ENCODE assay signal across 24 cellular contexts in the genomic region with DNA sequence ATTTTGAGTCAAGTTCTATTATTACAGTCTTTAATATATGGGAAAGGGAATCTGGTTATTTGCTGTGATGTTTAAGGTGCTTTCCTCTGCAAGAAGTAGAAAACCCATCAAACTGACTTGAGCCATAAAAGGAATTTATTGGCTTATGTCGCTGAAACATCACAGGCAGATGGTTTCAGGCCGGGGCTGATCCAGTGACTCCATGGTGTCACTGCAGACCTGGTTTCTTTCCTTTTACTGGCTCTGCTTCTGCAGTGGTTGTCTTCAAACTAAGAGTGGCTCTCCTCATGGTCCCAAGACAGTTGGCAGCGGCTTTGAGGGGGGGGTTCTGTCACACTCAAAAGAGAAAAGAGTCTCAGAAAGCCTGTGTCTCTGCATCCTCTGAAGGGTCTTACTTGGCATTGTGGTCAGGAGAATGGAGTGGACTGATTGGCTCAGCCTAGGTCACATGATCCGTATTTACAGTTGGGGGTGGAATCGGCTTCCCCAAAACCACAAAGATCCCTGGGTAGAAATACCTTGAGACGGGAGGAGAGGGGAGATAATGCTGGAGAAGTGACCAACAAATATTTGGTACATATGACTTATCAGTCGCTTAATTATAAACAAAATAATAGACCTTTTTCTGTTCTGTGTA.
A peak's percentile ranks its signal among the peaks of the same experiment; 100 is the strongest.
DNase-seq lines count a peak whose midpoint lies in the region; ATAC-seq and TF ChIP-seq lines count a peak whose summit lies in the region.
"Had no signal": no experiment of that assay in that cellular context is flagged by ENCODE, and none has a peak within 500 bp of the region (broad histone marks: within the 10 kb centered on the region; RNA-seq: fewer than 3 reads in every experiment).

No MANE protein-coding gene starts in this region.

- no peak overlapping the region for H3K4me3 Mint-ChIP-seq in brain
- no peak overlapping the region for H3K4me3 Mint-ChIP-seq in activated CD4-positive, alpha-beta T cell treated with anti-CD3 and anti-CD28 coated beads for 36 hours
- H3K4me3 Mint-ChIP-seq: CD14-positive monocyte had no signal

- H3K4me3 ChIP-seq in HEK293 (ENCODE audit: low read depth, low read length) (no peak overlapping the region), muscle layer of colon (ENCODE audit: low read depth in 1 of 2, low read length in 2 of 2) (no peak overlapping the region), sigmoid colon (no peak overlapping the region)
- H3K4me3 ChIP-seq: HAP-1 had no signal

- peaks cover 77% of the 10 kb centered on the region for H3K4me1 Mint-ChIP-seq in brain
- H3K4me1 Mint-ChIP-seq in activated CD4-positive, alpha-beta T cell treated with anti-CD3 and anti-CD28 coated beads for 36 hours, result peaks cover 19% of the 10 kb centered on the region

- H3K36me3 ChIP-seq in HEK293 (ENCODE audit: control insufficient read depth in 2 of 2, insufficient read depth in 1 of 2, low read length in 2 of 2) (peaks cover 0 to 30% of the 10 kb centered on the region in 2 experiments; a peak in 1 of 3 replicates), muscle layer of colon (ENCODE audit: insufficient read depth, low read length) (peaks cover 15% of the 10 kb centered on the region), sigmoid colon (peaks cover 0 to 12% (median 3%) of the 10 kb centered on the region in 4 donors)

- H3K9me3 ChIP-seq in HEK293 (ENCODE audit: control insufficient read depth, insufficient read depth, low read depth, low read length), result no peaks in the 10 kb centered on the region
- no peaks in the 10 kb centered on the region for H3K9me3 ChIP-seq in muscle layer of colon (ENCODE audit: low read length)
- H3K9me3 ChIP-seq in sigmoid colon, result no peaks in the 10 kb centered on the region
- H3K9me3 ChIP-seq: Caco-2, HAP-1 had no signal

- no peak for DNase-seq in sigmoid colon
- no peak for DNase-seq in effector CD8-positive, alpha-beta T cell (lab: John Stamatoyannopoulos, UW)
- DNase-seq in dedifferentiated amniotic fluid mesenchymal stem cell (ENCODE audit: extremely low spot score), result no peak
- no peak for DNase-seq in glomerular visceral epithelial cell (ENCODE audit: extremely low spot score)
- DNase-seq in activated CD4-positive, alpha-beta T cell treated with anti-CD3 and anti-CD28 coated beads for 36 hours, result no peak
- DNase-seq: AML-193; Caco-2; DMS153; EL; KBM-7; MV-4-11; NCI-H1417 treated with DMSO at 0.1 percent for 48 hours; NCI-H1930; NCI-H2171; NCI-H446; NCI-H69; NK-92 treated with Interleukin-12 subunit alpha and Interleukin-12 subunit beta, amount 100 ng/mL, for 24 hours; RPMI8226; SIG-M5 had no signal

- no peak for TF ChIP-seq EP300 in sigmoid colon (IDR thresholded peaks at IDR 0.05)

- H3K27ac ChIP-seq in HEK293 (ENCODE audit: extremely low read depth, low read depth, low read length) (peak overlapping the region; percentile 79; the same call in 1 of the 2 replicates), muscle layer of colon (ENCODE audit: low read depth, low read length) (peak overlapping the region; percentile 27), sigmoid colon (peak overlapping the region; percentile 48 to 86 (median 80))

- H3K27me3 Mint-ChIP-seq in brain, result no peaks in the 10 kb centered on the region
- H3K27me3 Mint-ChIP-seq in activated CD4-positive, alpha-beta T cell treated with anti-CD3 and anti-CD28 coated beads for 36 hours, result peaks cover 26% of the 10 kb centered on the region

- ATAC-seq in activated CD4-positive, alpha-beta T cell treated with anti-CD3 and anti-CD28 coated beads for 36 hours, result no peak

- no peaks in the 10 kb centered on the region for H3K9me3 Mint-ChIP-seq in brain
- peaks cover 5% of the 10 kb centered on the region for H3K9me3 Mint-ChIP-seq in activated CD4-positive, alpha-beta T cell treated with anti-CD3 and anti-CD28 coated beads for 36 hours (ENCODE audit: low read depth)

- H3K27ac Mint-ChIP-seq in brain, result peak overlapping the region in 3 of 5 experiments; percentile 72 to 93 (median 92)
- no peak overlapping the region for H3K27ac Mint-ChIP-seq in activated CD4-positive, alpha-beta T cell treated with anti-CD3 and anti-CD28 coated beads for 36 hours

- intact Hi-C loops in sigmoid colon (cut with DNase I), result loop anchor here (5.0 kb wide), 1 partner anchor 87 kb away; no protein-coding TSS in a partner anchor
- intact Hi-C loops in activated CD4-positive, alpha-beta T cell treated with anti-CD3 and anti-CD28 coated beads for 36 hours (cut with DNase I, micrococcal nuclease), result no loop called here

- CTCF ChIA-PET in HEK293 (lab: Yijun Ruan, JAX), result no interaction called here
- CTCF ChIA-PET in activated CD4-positive, alpha-beta T cell treated with anti-CD3 and anti-CD28 coated beads for 36 hours (lab: Charles Lee), result no interaction called here

- POLR2A ChIA-PET in HEK293 (lab: Yijun Ruan, JAX), result no interaction called here
- POLR2A ChIA-PET in activated CD4-positive, alpha-beta T cell treated with anti-CD3 and anti-CD28 coated beads for 36 hours (lab: Charles Lee), result no interaction called here

- peaks cover 27% of the 10 kb centered on the region for H3K4me1 ChIP-seq in HEK293 (ENCODE audit: control insufficient read depth, insufficient read depth, low read length)
- peaks cover 84% of the 10 kb centered on the region for H3K4me1 ChIP-seq in muscle layer of colon (ENCODE audit: insufficient read depth, low read length)
- H3K4me1 ChIP-seq in sigmoid colon, result peaks cover 0 to 90% (median 88%) of the 10 kb centered on the region in 4 donors

- TF ChIP-seq POLR2A in sigmoid colon (IDR thresholded peaks at IDR 0.05), result no peak

- no peak overlapping the region for H3K9ac ChIP-seq in muscle layer of colon (ENCODE audit: low read length)

- H3K36me3 Mint-ChIP-seq in brain, result peaks cover 48% of the 10 kb centered on the region
- peaks cover 2% of the 10 kb centered on the region for H3K36me3 Mint-ChIP-seq in activated CD4-positive, alpha-beta T cell treated with anti-CD3 and anti-CD28 coated beads for 36 hours (ENCODE audit: low read depth)

- H3K27me3 ChIP-seq in muscle layer of colon (ENCODE audit: control insufficient read depth in 1 of 2, insufficient read depth in 2 of 2, low read length in 2 of 2) (no peaks in the 10 kb centered on the region), sigmoid colon (no peaks in the 10 kb centered on the region)

- no peak for TF ChIP-seq CTCF in HEK293 (tag by site-specific recombination; IDR thresholded peaks at IDR 0.05)
- TF ChIP-seq CTCF in brain (conservative IDR thresholded peaks at IDR 0.05), result no peak
- no peak for TF ChIP-seq CTCF in sigmoid colon (IDR thresholded peaks at IDR 0.05)

- 73 to 78% methylated on average over 7 of the region's 7 CpGs for WGBS in sigmoid colon, 2 donors

TF ChIP-seq in HEK293, 187 proteins besides CTCF, POLR2A, EP300 and RAD21:
- no peak for TF ChIP-seq ZNF48 (tag by site-specific recombination; IDR thresholded peaks at IDR 0.05)
- TF ChIP-seq ZXDB (tag by site-specific recombination; IDR thresholded peaks at IDR 0.05), result no peak
- no peak for TF ChIP-seq ZNF529 (tag by site-specific recombination; IDR thresholded peaks at IDR 0.05; ENCODE audit: insufficient replicate concordance)
- TF ChIP-seq ZNF544 (tag by site-specific recombination; IDR thresholded peaks at IDR 0.05), result no peak
- no peak for TF ChIP-seq ZNF768 (tag by site-specific recombination; IDR thresholded peaks at IDR 0.05)
- TF ChIP-seq, protein P1, sequence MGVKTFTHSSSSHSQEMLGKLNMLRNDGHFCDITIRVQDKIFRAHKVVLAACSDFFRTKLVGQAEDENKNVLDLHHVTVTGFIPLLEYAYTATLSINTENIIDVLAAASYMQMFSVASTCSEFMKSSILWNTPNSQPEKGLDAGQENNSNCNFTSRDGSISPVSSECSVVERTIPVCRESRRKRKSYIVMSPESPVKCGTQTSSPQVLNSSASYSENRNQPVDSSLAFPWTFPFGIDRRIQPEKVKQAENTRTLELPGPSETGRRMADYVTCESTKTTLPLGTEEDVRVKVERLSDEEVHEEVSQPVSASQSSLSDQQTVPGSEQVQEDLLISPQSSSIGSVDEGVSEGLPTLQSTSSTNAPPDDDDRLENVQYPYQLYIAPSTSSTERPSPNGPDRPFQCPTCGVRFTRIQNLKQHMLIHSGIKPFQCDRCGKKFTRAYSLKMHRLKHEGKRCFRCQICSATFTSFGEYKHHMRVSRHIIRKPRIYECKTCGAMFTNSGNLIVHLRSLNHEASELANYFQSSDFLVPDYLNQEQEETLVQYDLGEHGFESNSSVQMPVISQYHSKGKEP (tag by site-specific recombination; IDR thresholded peaks at IDR 0.05), result no peak
- no peak for TF ChIP-seq IKZF3 (tag by site-specific recombination; IDR thresholded peaks at IDR 0.05)
- TF ChIP-seq, protein P2, sequence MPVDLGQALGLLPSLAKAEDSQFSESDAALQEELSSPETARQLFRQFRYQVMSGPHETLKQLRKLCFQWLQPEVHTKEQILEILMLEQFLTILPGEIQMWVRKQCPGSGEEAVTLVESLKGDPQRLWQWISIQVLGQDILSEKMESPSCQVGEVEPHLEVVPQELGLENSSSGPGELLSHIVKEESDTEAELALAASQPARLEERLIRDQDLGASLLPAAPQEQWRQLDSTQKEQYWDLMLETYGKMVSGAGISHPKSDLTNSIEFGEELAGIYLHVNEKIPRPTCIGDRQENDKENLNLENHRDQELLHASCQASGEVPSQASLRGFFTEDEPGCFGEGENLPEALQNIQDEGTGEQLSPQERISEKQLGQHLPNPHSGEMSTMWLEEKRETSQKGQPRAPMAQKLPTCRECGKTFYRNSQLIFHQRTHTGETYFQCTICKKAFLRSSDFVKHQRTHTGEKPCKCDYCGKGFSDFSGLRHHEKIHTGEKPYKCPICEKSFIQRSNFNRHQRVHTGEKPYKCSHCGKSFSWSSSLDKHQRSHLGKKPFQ (tag by site-specific recombination; IDR thresholded peaks at IDR 0.05), result no peak
- no peak for TF ChIP-seq KLF9 (tag by site-specific recombination; IDR thresholded peaks at IDR 0.05; ENCODE audit: low read depth)
TF ChIP-seq in HEK293: peak in this region for 0.

Comparison
In these comparisons a context has a peak if more than half of its experiments do, and no peak if none do; other contexts are left out.
1. H3K27ac ChIP-seq: peak in every context shown above with its lines; median percentile 80 in sigmoid colon; 79 in HEK293; 27 in muscle layer of colon.